ENCODE assay signal across 9 cellular contexts in the genomic region with DNA sequence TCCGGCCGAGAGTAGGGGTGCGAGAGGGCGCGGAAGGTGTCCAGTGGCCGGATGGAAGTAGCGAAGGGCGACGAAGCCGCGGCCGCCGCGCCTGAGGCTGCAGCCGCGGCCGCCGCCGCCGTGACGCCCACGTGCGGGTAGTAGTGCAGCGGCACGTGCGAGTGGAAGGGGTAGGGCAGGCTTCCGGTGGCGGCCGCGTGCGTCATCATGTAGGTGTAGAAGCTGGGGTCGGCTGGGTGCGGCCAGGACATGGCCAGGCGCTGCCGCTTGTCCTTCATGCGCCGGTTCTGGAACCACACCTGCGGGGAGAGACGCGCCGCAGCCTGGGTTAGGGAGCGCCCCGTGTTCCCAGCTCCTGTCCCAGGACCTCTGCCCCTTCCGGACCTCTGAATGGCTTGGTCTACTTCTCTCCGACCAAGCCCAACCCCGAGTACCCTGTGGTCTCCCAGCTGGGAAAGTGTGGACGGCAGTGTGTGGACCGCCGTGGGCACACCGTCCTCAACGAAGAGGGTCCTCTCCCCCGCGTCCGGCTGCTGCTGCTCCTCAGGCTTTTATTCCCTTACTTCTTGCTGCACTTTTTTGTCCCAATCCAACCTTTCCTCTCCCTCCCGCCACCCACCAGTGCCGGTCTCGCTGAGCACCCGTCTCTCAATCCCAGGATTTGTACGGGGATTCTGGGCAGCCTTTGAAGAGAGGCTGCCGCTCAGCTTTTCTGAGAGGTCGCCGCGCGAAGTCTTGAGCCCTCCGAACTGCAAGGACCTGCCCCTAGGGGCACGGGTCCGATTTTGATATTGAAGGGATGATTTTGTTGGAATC. TPM values are rescaled to one million over a fixed set of nuclear protein-coding genes. Genes with fewer than 3 reads are reported as not detected.
DNase-seq lines count a peak whose midpoint lies in the region; ATAC-seq and TF ChIP-seq lines count a peak whose summit lies in the region.
"Had no signal": no experiment of that assay in that cellular context is flagged by ENCODE, and none has a peak within 500 bp of the region (broad histone marks: within the 10 kb centered on the region; RNA-seq: fewer than 3 reads in every experiment).

No MANE protein-coding gene starts in this region.

- H3K36me3 ChIP-seq in RWPE2 (ENCODE audit: low read depth) (no peaks in the 10 kb centered on the region), gastroesophageal sphincter (no peaks in the 10 kb centered on the region)

- TF ChIP-seq EP300 in gastroesophageal sphincter (IDR thresholded peaks at IDR 0.05): no peak

- no peak overlapping the region for H3K4me3 Mint-ChIP-seq in stimulated activated effector memory CD8-positive, alpha-beta T cell treated with anti-CD3 and anti-CD28 coated beads, Interleukin-12 subunit alpha, Interleukin-12 subunit beta, amount 100 ng/mL, for 72 hours

- H3K9me3 Mint-ChIP-seq in stimulated activated effector memory CD8-positive, alpha-beta T cell treated with anti-CD3 and anti-CD28 coated beads, Interleukin-12 subunit alpha, Interleukin-12 subunit beta, amount 100 ng/mL, for 72 hours: peaks cover 1% of the 10 kb centered on the region

- TF ChIP-seq POLR2A in gastroesophageal sphincter (IDR thresholded peaks at IDR 0.05): no peak

- H3K36me3 Mint-ChIP-seq in stimulated activated effector memory CD8-positive, alpha-beta T cell treated with anti-CD3 and anti-CD28 coated beads, Interleukin-12 subunit alpha, Interleukin-12 subunit beta, amount 100 ng/mL, for 72 hours: peaks cover 55% of the 10 kb centered on the region

- peaks cover 9% of the 10 kb centered on the region for H3K4me1 Mint-ChIP-seq in stimulated activated effector memory CD8-positive, alpha-beta T cell treated with anti-CD3 and anti-CD28 coated beads, Interleukin-12 subunit alpha, Interleukin-12 subunit beta, amount 100 ng/mL, for 72 hours

- DNase-seq in activated CD8-positive, alpha-beta memory T cell treated with anti-CD3 and anti-CD28 coated beads for 24 hours: peak; percentile 58
- DNase-seq in activated CD8-positive, alpha-beta memory T cell treated with anti-CD3 and anti-CD28 coated beads, Interleukin-2, amount 50 U/mL, for 4 hours: no peak
- DNase-seq in RWPE2 (ENCODE audit: low spot score) (no peak), NCI-H69 (lab: John Stamatoyannopoulos, UW) (no peak), NCI-H1092 (lab: John Stamatoyannopoulos, UW) (no peak)
- DNase-seq in stimulated activated effector memory CD8-positive, alpha-beta T cell treated with anti-CD3 and anti-CD28 coated beads, Interleukin-12 subunit alpha, Interleukin-12 subunit beta, amount 100 ng/mL, for 72 hours (ENCODE audit: low spot score in 2 of 2): peak in 1 of 2 donors; percentile 51

- no peaks in the 10 kb centered on the region for H3K4me1 ChIP-seq in RWPE2 (ENCODE audit: insufficient read depth, poor library complexity, severe bottlenecking)
- peaks cover 0 to 54% (median 25%) of the 10 kb centered on the region in 3 donors for H3K4me1 ChIP-seq in gastroesophageal sphincter

- peak overlapping the region; percentile 32 for H3K27ac Mint-ChIP-seq in stimulated activated effector memory CD8-positive, alpha-beta T cell treated with anti-CD3 and anti-CD28 coated beads, Interleukin-12 subunit alpha, Interleukin-12 subunit beta, amount 100 ng/mL, for 72 hours

- H3K9me3 ChIP-seq in RWPE2 (ENCODE audit: severe bottlenecking) (no peaks in the 10 kb centered on the region), gastroesophageal sphincter (peaks cover 0 to 26% (median 0%) of the 10 kb centered on the region in 3 donors)

- ATAC-seq in RWPE2 (ENCODE audit: low read depth) (peak; percentile 4; the same call in 1 of the 3 replicates), gastroesophageal sphincter (peak; percentile 16), GM19351 (IDR thresholded peaks at IDR 0.05; ENCODE audit: unreplicated experiment) (no peak)
- no peak for ATAC-seq in stimulated activated effector memory CD8-positive, alpha-beta T cell treated with anti-CD3 and anti-CD28 coated beads, Interleukin-12 subunit alpha, Interleukin-12 subunit beta, amount 100 ng/mL, for 72 hours

- H3K4me3 ChIP-seq in RWPE2 (ENCODE audit: severe bottlenecking) (peak overlapping the region; percentile 16), gastroesophageal sphincter (peak overlapping the region in 1 of 2 donors; percentile 32)

- no peak for TF ChIP-seq CTCF in RWPE2 (IDR thresholded peaks at IDR 0.05; ENCODE audit: poor library complexity, severe bottlenecking)
- TF ChIP-seq CTCF in gastroesophageal sphincter (IDR thresholded peaks at IDR 0.05): no peak

- WGBS in gastroesophageal sphincter (ENCODE audit: low coverage in 1 of 2), 2 donors: 10 to 11% methylated on average over 12 to 24 of the region's 67 CpGs

- H3K27me3 ChIP-seq in RWPE2 (ENCODE audit: insufficient read depth, poor library complexity, severe bottlenecking): peaks cover 95% of the 10 kb centered on the region
- peaks cover 100% of the 10 kb centered on the region for H3K27me3 ChIP-seq in gastroesophageal sphincter

- H3K27ac ChIP-seq in RWPE2 (ENCODE audit: poor library complexity, severe bottlenecking) (no peak overlapping the region), gastroesophageal sphincter (no peak overlapping the region)

RNA-seq across cellular contexts. Expression of gene EVX2, which starts 3.0 kb away (rescaled TPM):
- total RNA-seq in gastroesophageal sphincter: under 1 TPM in 1 of 4 donors, not detected in 3; 0.08 TPM
- total RNA-seq: pulmonary artery endothelial cell had no signal

RNA-seq across cellular contexts. Expression of gene HOXD13, which starts 11.8 kb away (rescaled TPM):
- not detected for total RNA-seq in gastroesophageal sphincter
- total RNA-seq: pulmonary artery endothelial cell had no signal

RNA-seq across cellular contexts. Expression of gene HOXD12, which starts 18.8 kb away (rescaled TPM):
- total RNA-seq in gastroesophageal sphincter: not detected
- total RNA-seq: pulmonary artery endothelial cell had no signal

RNA-seq across cellular contexts. Expression of gene HOXD11, which starts 26.3 kb away (rescaled TPM):
- total RNA-seq in gastroesophageal sphincter: not detected
- total RNA-seq: pulmonary artery endothelial cell had no signal

RNA-seq across cellular contexts. Expression of gene HOXD10, which starts 35.8 kb away (rescaled TPM):
- under 1 TPM in 3 of 4 donors, not detected in 1; 0.31 to 0.67 (median 0.52) TPM for total RNA-seq in gastroesophageal sphincter
- total RNA-seq: pulmonary artery endothelial cell had no signal

Comparison
In these comparisons a context has a peak if more than half of its experiments do, and no peak if none do; other contexts are left out.
1. ATAC-seq: peak in RWPE2 (single experiment) and gastroesophageal sphincter (single experiment); none in stimulated activated effector memory CD8-positive, alpha-beta T cell treated with anti-CD3 and anti-CD28 coated beads, Interleukin-12 subunit alpha, Interleukin-12 subunit beta, amount 100 ng/mL, for 72 hours (single experiment) and GM19351 (single experiment).